ENCODE assay signal across 8 cellular contexts in the genomic region with DNA sequence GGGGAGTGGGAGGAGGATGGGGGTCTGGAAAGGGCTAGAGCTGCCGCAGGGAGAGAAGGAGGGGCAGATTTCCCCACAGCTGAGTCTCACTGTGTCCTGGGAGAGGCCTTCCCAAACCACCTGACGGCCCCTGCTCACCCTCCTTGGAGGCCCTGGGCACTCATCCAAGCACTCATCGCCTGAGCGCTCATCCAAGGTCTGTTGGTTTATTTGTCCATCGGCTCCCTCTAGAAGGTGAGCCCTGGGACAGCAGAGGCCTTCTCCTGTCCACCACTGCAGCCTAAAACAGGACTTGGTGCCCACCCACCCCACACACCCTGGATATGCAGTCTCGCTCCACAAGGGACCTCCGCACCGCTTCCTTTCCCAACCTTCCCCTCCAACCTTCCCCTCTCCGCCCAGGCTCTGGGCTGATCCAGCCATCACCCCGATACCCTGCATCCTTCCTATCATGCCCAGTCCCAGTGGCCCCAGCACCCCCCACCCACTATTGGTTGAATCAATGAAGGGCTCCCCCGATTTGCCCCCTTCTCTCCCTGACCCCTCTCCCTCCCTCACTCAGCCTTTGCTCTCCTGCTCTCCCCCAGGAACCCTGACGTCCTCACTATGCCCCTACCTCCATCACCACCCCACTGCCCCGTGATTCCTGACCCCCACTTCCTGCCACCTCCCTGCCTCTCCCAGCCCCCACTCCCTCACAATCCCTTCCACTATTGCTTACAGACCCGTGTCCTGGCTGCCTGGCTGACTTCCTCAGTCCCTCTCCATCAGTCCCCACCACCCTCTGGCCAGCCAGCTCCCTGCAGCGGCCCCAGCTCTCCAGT. TPM values are rescaled to one million over a fixed set of nuclear protein-coding genes. Genes with fewer than 3 reads are reported as not detected.
DNase-seq lines count a peak whose midpoint lies in the region; ATAC-seq, FAIRE-seq and TF ChIP-seq lines count a peak whose summit lies in the region.

No MANE protein-coding gene starts in this region.

- peak overlapping the region; percentile 63 for H3K27ac ChIP-seq in C4-2B
- no peak overlapping the region for H3K27ac ChIP-seq in HUES64 (ENCODE audit: low read depth, low read length)
- peak overlapping the region; percentile 73 for H3K27ac ChIP-seq in VCaP
- H3K27ac ChIP-seq in pancreas, result peak overlapping the region in 3 of 4 donors; percentile 10 to 53 (median 50)

- DNase-seq in fibroblast of the aortic adventitia (ENCODE audit: low read depth) (peak; percentile 79), pancreas (peak in 3 of 6 donors; percentile 58 to 82 (median 64))

- no peaks in the 10 kb centered on the region for H3K9me3 ChIP-seq in HUES64 (ENCODE audit: insufficient read depth, low read depth, low read length)
- no peaks in the 10 kb centered on the region for H3K9me3 ChIP-seq in pancreas

- intact Hi-C loops in pancreas (cut with DNase I), result no loop called here

- peak overlapping the region; percentile 55; the same call in 1 of the 2 replicates for H3K9ac ChIP-seq in HUES64 (ENCODE audit: low read depth, low read length)

- WGBS in HUES64, result 77% methylated on average over 15 of the region's 15 CpGs
- WGBS in pancreas, 2 donors, result 36 to 42% methylated on average over 15 of the region's 15 CpGs

- peaks cover 15% of the 10 kb centered on the region for H3K36me3 ChIP-seq in HUES64 (ENCODE audit: insufficient read depth, low read length)
- H3K36me3 ChIP-seq in pancreas, result peaks cover 0 to 26% (median 16%) of the 10 kb centered on the region in 3 donors

- ATAC-seq in pancreas (peak in 3 of 4 donors; percentile 24 to 37 (median 33)), HG03378 (IDR thresholded peaks at IDR 0.05; ENCODE audit: unreplicated experiment) (no peak), GM21619 (IDR thresholded peaks at IDR 0.05; ENCODE audit: unreplicated experiment) (no peak), HG03565 (IDR thresholded peaks at IDR 0.05; ENCODE audit: unreplicated experiment) (no peak)

- FAIRE-seq in pancreas (lab: Jason Lieb, UNC), result no peak

- TF ChIP-seq CTCF in C4-2B (conservative IDR thresholded peaks at IDR 0.05), result no peak
- no peak for TF ChIP-seq CTCF in VCaP (conservative IDR thresholded peaks at IDR 0.05)
- no peak for TF ChIP-seq CTCF in fibroblast of the aortic adventitia (IDR thresholded peaks at IDR 0.05; ENCODE audit: insufficient read depth, low read length)
- TF ChIP-seq CTCF in pancreas (IDR thresholded peaks at IDR 0.05), result no peak

- H3K4me1 ChIP-seq in HUES64 (ENCODE audit: insufficient read depth, low read length), result no peaks in the 10 kb centered on the region; the same call in 1 of the 2 replicates
- H3K4me1 ChIP-seq in pancreas, result peaks cover 0 to 10% (median 3%) of the 10 kb centered on the region in 3 donors

- H3K27me3 ChIP-seq in HUES64 (ENCODE audit: insufficient read depth, low read length), result no peaks in the 10 kb centered on the region
- no peaks in the 10 kb centered on the region for H3K27me3 ChIP-seq in pancreas

- H3K4me3 ChIP-seq in HUES64 (ENCODE audit: low read length) (peak overlapping the region; percentile 77), fibroblast of the aortic adventitia (ENCODE audit: low read depth, low read length) (peak overlapping the region; percentile 94), pancreas (peak overlapping the region; percentile 35 to 58 (median 50))

RNA-seq across cellular contexts. Expression of a gene that starts 1.6 kb away (rescaled TPM):
- 27.8 TPM for polyA plus RNA-seq in HUES64 (2013, experiment 1 of 2)
- 24.9 TPM for polyA plus RNA-seq in HUES64 (2013, experiment 2 of 2)
- total RNA-seq in fibroblast of the aortic adventitia (ENCODE audit: low replicate concordance) (87.9 and 126 TPM in 2 replicates), pancreas (10 to 100 TPM; 57.2 to 79.3 (median 67.0) TPM)
- polyA plus RNA-seq in pancreas, result 100 to 1,000 TPM; 110 to 130 TPM

RNA-seq across cellular contexts. Expression of a gene that starts 16.1 kb away (rescaled TPM):
- 67.9 TPM for polyA plus RNA-seq in HUES64 (2013, experiment 1 of 2)
- polyA plus RNA-seq in HUES64 (2013, experiment 2 of 2), result 73.3 TPM
- 41.0 and 69.4 TPM in 2 replicates for total RNA-seq in fibroblast of the aortic adventitia (ENCODE audit: low replicate concordance)
- total RNA-seq in pancreas, result 10 to 100 TPM; 12.8 to 23.4 (median 16.3) TPM
- polyA plus RNA-seq in pancreas, result 10 to 100 TPM; 32.8 to 32.9 TPM

RNA-seq across cellular contexts. Expression of a gene that starts 53.5 kb away (rescaled TPM):
- 70.0 TPM for polyA plus RNA-seq in HUES64 (2013, experiment 1 of 2)
- polyA plus RNA-seq in HUES64 (2013, experiment 2 of 2), result 65.6 TPM
- total RNA-seq in fibroblast of the aortic adventitia (ENCODE audit: low replicate concordance) (8.6 and 25.8 TPM in 2 replicates), pancreas (1 to 10 TPM; 2.8 to 5.0 (median 3.9) TPM)
- polyA plus RNA-seq in pancreas, result 1 to 10 TPM; 3.8 to 4.3 TPM

RNA-seq across cellular contexts. Expression of a gene that starts 55.6 kb away (rescaled TPM):
- polyA plus RNA-seq in HUES64 (2013, experiment 1 of 2), result 79.1 TPM
- 76.6 TPM for polyA plus RNA-seq in HUES64 (2013, experiment 2 of 2)
- 49.1 and 97.2 TPM in 2 replicates for total RNA-seq in fibroblast of the aortic adventitia (ENCODE audit: low replicate concordance)
- total RNA-seq in pancreas, result 10 to 100 TPM; 25.9 to 31.1 (median 27.5) TPM
- 10 to 100 TPM; 27.1 to 34.2 TPM for polyA plus RNA-seq in pancreas

Comparison
In these comparisons a context has a peak if more than half of its experiments do, and no peak if none do; other contexts are left out.
1. ATAC-seq: peak in pancreas (3 of 4); none in HG03378 (single experiment), GM21619 (single experiment) and HG03565 (single experiment).
2. Peak in every context shown above with its lines, with median percentiles within 50 percentile points of each other: H3K4me3 ChIP-seq.